In the genomic region with DNA sequence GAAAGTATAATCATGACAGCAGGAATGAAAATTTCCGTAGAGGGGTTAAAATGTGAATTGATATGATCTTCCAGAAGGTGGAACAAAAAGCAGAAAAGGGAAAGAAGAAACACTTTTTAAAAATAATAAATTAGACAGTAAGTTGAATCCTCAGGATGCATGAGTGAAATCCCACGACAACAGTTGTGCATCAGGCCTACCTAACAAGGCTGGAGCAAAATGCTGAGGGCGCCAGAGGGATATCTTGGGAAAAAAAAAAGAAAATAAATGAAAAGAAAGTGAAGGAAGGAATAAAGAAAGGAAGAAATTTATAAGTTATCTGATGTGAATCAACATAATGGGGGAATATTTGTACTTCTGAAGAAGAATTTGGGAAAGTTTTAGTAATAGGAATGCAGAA, we compare ENCODE assay signal across 1 cellular context.
TF ChIP-seq lines count a peak whose summit lies in the region.

No MANE protein-coding gene starts in this region.

TF ChIP-seq in WTC11, 78 proteins besides CTCF, POLR2A, EP300 and RAD21 (continued from another document):
- TF ChIP-seq, protein P1, sequence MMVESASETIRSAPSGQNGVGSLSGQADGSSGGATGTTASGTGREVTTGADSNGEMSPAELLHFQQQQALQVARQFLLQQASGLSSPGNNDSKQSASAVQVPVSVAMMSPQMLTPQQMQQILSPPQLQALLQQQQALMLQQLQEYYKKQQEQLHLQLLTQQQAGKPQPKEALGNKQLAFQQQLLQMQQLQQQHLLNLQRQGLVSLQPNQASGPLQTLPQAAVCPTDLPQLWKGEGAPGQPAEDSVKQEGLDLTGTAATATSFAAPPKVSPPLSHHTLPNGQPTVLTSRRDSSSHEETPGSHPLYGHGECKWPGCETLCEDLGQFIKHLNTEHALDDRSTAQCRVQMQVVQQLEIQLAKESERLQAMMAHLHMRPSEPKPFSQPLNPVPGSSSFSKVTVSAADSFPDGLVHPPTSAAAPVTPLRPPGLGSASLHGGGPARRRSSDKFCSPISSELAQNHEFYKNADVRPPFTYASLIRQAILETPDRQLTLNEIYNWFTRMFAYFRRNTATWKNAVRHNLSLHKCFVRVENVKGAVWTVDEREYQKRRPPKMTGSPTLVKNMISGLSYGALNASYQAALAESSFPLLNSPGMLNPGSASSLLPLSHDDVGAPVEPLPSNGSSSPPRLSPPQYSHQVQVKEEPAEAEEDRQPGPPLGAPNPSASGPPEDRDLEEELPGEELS (CRISPR knock-in tag; IDR thresholded peaks at IDR 0.05): no peak
- no peak for TF ChIP-seq NFATC4 (CRISPR knock-in tag; IDR thresholded peaks at IDR 0.05)
